ENCODE assay signal across 8 cellular contexts in the genomic region with DNA sequence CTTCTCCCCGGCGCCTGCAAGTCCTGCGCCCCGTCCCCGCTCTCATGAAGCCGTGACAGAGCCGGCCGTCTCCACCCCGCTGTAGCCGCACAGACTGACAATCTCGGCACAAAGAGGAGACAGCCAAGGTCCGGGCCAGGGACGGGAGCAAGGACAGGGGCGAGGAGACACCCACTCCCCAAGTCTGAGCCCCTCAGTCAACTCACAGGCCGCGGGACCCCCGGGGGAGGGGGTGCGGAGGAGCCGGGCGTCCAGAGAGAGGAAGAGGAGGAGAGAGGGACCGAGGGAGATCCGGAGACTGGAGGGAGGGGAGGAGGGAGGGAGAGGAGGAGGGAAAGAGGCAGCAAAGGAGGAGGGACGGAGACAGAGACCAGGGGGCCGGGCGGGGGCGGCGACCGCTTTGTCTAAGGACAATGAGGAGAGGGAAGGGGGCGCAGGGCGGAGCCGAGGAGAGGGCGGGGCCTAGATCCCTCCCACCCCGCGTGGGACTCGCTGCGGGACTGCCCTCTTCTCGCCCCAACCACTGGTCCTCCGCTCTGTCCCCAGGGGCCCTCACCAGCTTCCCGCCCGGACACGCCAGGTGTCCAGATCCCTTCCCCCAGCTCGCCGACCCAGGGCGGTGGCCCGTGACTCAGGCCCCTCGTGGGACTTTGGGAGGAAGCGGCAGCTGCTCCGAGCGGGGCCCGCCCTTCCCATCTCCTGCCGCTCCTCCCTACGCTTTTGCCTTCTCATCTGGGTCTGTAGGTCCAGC. TPM values are rescaled to one million over a fixed set of nuclear protein-coding genes. Genes with fewer than 3 reads are reported as not detected.
DNase-seq lines count a peak whose midpoint lies in the region; ATAC-seq and TF ChIP-seq lines count a peak whose summit lies in the region.

No MANE protein-coding gene starts in this region.

- TF ChIP-seq EP300 in upper lobe of left lung (IDR thresholded peaks at IDR 0.05), result peak in 3 of 4 donors; percentile 44 to 98 (median 81)

- H3K27ac ChIP-seq in upper lobe of left lung, result peak overlapping the region; percentile 99 to 100 (median 99)

- no peaks in the 10 kb centered on the region for H3K36me3 ChIP-seq in upper lobe of left lung

- H3K27ac Mint-ChIP-seq in activated naive CD8-positive, alpha-beta T cell treated with anti-CD3 and anti-CD28 coated beads, Interleukin-2, amount 50 U/mL, for 24 hours, result peak overlapping the region; percentile 99

- peak in 2 of 4 donors; percentile 43 to 59 for TF ChIP-seq POLR2A in upper lobe of left lung (IDR thresholded peaks at IDR 0.05)

- H3K27me3 ChIP-seq in upper lobe of left lung, result no peaks in the 10 kb centered on the region

- peaks cover 32 to 51% (median 44%) of the 10 kb centered on the region in 4 donors for H3K4me1 ChIP-seq in upper lobe of left lung

- H3K4me3 ChIP-seq in HFF-Myc (replicated peaks; ENCODE audit: low read depth, low read length), result peak overlapping the region; percentile 79
- H3K4me3 ChIP-seq in upper lobe of left lung, result peak overlapping the region; percentile 70 to 87 (median 80)

- no peaks in the 10 kb centered on the region for H3K27me3 Mint-ChIP-seq in activated naive CD8-positive, alpha-beta T cell treated with anti-CD3 and anti-CD28 coated beads, Interleukin-2, amount 50 U/mL, for 24 hours

- H3K36me3 Mint-ChIP-seq in activated naive CD8-positive, alpha-beta T cell treated with anti-CD3 and anti-CD28 coated beads, Interleukin-2, amount 50 U/mL, for 24 hours (ENCODE audit: low read depth), result peaks cover 40% of the 10 kb centered on the region

- 1 to 3% methylated on average over 32 to 40 of the region's 52 CpGs for WGBS in upper lobe of left lung, 2 donors

- ATAC-seq in activated naive CD8-positive, alpha-beta T cell treated with anti-CD3 and anti-CD28 coated beads, Interleukin-2, amount 50 U/mL, for 24 hours, result peak; percentile 33
- peak; percentile 88 for ATAC-seq in upper lobe of left lung (ENCODE audit: low FRiP score in 2 of 2)

- intact Hi-C loops in cardiac septum (cut with DNase I), result loop anchor here (1.0 to 5.0 kb wide), 4 partner anchors 30 to 70 kb away; a partner anchor contains a TSS

- DNase-seq in GDM1 (lab: John Stamatoyannopoulos, UW) (peak; percentile 89), HFF-Myc (ENCODE audit: extremely low read depth, low read depth) (peak; percentile 81), NCI-H1092 treated with DMSO at 0.1 percent for 48 hours (lab: John Stamatoyannopoulos, UW) (peak; percentile 50), SKM-1 treated with dmso at 0.1 percent for 144 hours (lab: John Stamatoyannopoulos, UW; ENCODE audit: unreplicated experiment) (peak; percentile 74), cardiac septum (ENCODE audit: low spot score) (peak; percentile 99), pons (ENCODE audit: low spot score) (peak; percentile 50), upper lobe of left lung (peak; percentile 93 to 98)
- DNase-seq in activated naive CD8-positive, alpha-beta T cell treated with anti-CD3 and anti-CD28 coated beads, Interleukin-2, amount 50 U/mL, for 24 hours, result peak; percentile 89

- no peaks in the 10 kb centered on the region for H3K9me3 Mint-ChIP-seq in activated naive CD8-positive, alpha-beta T cell treated with anti-CD3 and anti-CD28 coated beads, Interleukin-2, amount 50 U/mL, for 24 hours

- peak overlapping the region; percentile 100 for H3K4me3 Mint-ChIP-seq in activated naive CD8-positive, alpha-beta T cell treated with anti-CD3 and anti-CD28 coated beads, Interleukin-2, amount 50 U/mL, for 24 hours

- H3K9me3 ChIP-seq in upper lobe of left lung, result no peaks in the 10 kb centered on the region

- H3K4me1 Mint-ChIP-seq in activated naive CD8-positive, alpha-beta T cell treated with anti-CD3 and anti-CD28 coated beads, Interleukin-2, amount 50 U/mL, for 24 hours, result peaks cover 47% of the 10 kb centered on the region

- no peak for TF ChIP-seq CTCF in HFF-Myc (IDR thresholded peaks at IDR 0.05; ENCODE audit: low read depth, low read length, missing control alignments)
- no peak for TF ChIP-seq CTCF in upper lobe of left lung (IDR thresholded peaks at IDR 0.05)

RNA-seq across cellular contexts. Expression of a gene that starts 0.6 kb away (rescaled TPM):
- 37.7 TPM for total RNA-seq in cardiac septum
- 100 to 1,000 TPM in 1 of 6 donors, 10 to 100 TPM in 5; 23.5 to 103 (median 60.8) TPM for total RNA-seq in upper lobe of left lung

RNA-seq across cellular contexts. Expression of a gene that starts 3.7 kb away (rescaled TPM):
- total RNA-seq in cardiac septum (4.3 TPM), upper lobe of left lung (10 to 100 TPM in 1 of 6 donors, 1 to 10 TPM in 5; 3.3 to 13.4 (median 7.2) TPM)

RNA-seq across cellular contexts. Expression of a gene that starts 14.3 kb away (rescaled TPM):
- 21.6 TPM for total RNA-seq in cardiac septum
- 10 to 100 TPM; 28.1 to 60.8 (median 31.8) TPM for total RNA-seq in upper lobe of left lung

RNA-seq across cellular contexts. Expression of a gene that starts 30.0 kb away (rescaled TPM):
- total RNA-seq in cardiac septum (23.1 TPM), upper lobe of left lung (10 to 100 TPM; 13.5 to 33.5 (median 24.2) TPM)

RNA-seq across cellular contexts. Expression of a gene that starts 33.1 kb away (rescaled TPM):
- 215 TPM for total RNA-seq in cardiac septum
- 100 to 1,000 TPM in 4 of 6 donors, 10 to 100 TPM in 2; 71.2 to 347 (median 149) TPM for total RNA-seq in upper lobe of left lung

Comparison
In these comparisons a context has a peak if more than half of its experiments do, and no peak if none do; other contexts are left out.
1. Peak in every context shown above with its lines: DNase-seq, ATAC-seq, H3K4me3 ChIP-seq and H3K27ac ChIP-seq.